Comparison of ENCODE assay signal across 8 cellular contexts in genomic region chr2:152222975-152223638, GRCh38. TPM values are rescaled to one million over a fixed set of nuclear protein-coding genes. Genes with fewer than 3 reads are reported as not detected.
A peak's percentile ranks its signal among the peaks of the same experiment; 100 is the strongest.
DNase-seq lines count a peak whose midpoint lies in the region; ATAC-seq and TF ChIP-seq lines count a peak whose summit lies in the region.

No MANE protein-coding gene starts in this region.

- peak; percentile 60 for ATAC-seq in mucosa of descending colon
- no peak for ATAC-seq in stimulated activated effector memory CD8-positive, alpha-beta T cell treated with anti-CD3 and anti-CD28 coated beads, Interleukin-12 subunit alpha, Interleukin-12 subunit beta, amount 100 ng/mL, for 72 hours

- intact Hi-C loops in mucosa of descending colon (cut with DNase I, micrococcal nuclease), result no loop called here

- peaks cover 3% of the 10 kb centered on the region for H3K9me3 Mint-ChIP-seq in stimulated activated effector memory CD8-positive, alpha-beta T cell treated with anti-CD3 and anti-CD28 coated beads, Interleukin-12 subunit alpha, Interleukin-12 subunit beta, amount 100 ng/mL, for 72 hours

- no peaks in the 10 kb centered on the region for H3K36me3 ChIP-seq in mucosa of descending colon (ENCODE audit: low read depth)

- H3K4me1 Mint-ChIP-seq in stimulated activated effector memory CD8-positive, alpha-beta T cell treated with anti-CD3 and anti-CD28 coated beads, Interleukin-12 subunit alpha, Interleukin-12 subunit beta, amount 100 ng/mL, for 72 hours, result no peaks in the 10 kb centered on the region

- H3K4me1 ChIP-seq in mucosa of descending colon (ENCODE audit: low read depth), result peaks cover 16% of the 10 kb centered on the region

- H3K27ac Mint-ChIP-seq in stimulated activated effector memory CD8-positive, alpha-beta T cell treated with anti-CD3 and anti-CD28 coated beads, Interleukin-12 subunit alpha, Interleukin-12 subunit beta, amount 100 ng/mL, for 72 hours, result no peak overlapping the region

- no peaks in the 10 kb centered on the region for H3K9me3 ChIP-seq in mucosa of descending colon

- no peak for TF ChIP-seq CTCF in mucosa of descending colon (IDR thresholded peaks at IDR 0.05)

- no peak overlapping the region for H3K4me3 ChIP-seq in mucosa of descending colon

- H3K4me3 Mint-ChIP-seq in stimulated activated effector memory CD8-positive, alpha-beta T cell treated with anti-CD3 and anti-CD28 coated beads, Interleukin-12 subunit alpha, Interleukin-12 subunit beta, amount 100 ng/mL, for 72 hours, result no peak overlapping the region

- no peaks in the 10 kb centered on the region for H3K36me3 Mint-ChIP-seq in stimulated activated effector memory CD8-positive, alpha-beta T cell treated with anti-CD3 and anti-CD28 coated beads, Interleukin-12 subunit alpha, Interleukin-12 subunit beta, amount 100 ng/mL, for 72 hours

- H3K27ac ChIP-seq in caudate nucleus (ENCODE audit: low read depth, low read length), result peak overlapping the region; percentile 11

- peak; percentile 47 for DNase-seq in COLO829 (ENCODE audit: low spot score)
- DNase-seq in NCI-H2029 (lab: John Stamatoyannopoulos, UW), result peak; percentile 36
- DNase-seq in caudate nucleus (lab: John Stamatoyannopoulos, UW), result peak in 4 of 61 donors; percentile 1 to 29 (median 16)
- peak in 2 of 3 donors; percentile 32 to 69 for DNase-seq in mucosa of descending colon
- no peak for DNase-seq in iPS-NIHi7 (ENCODE audit: extremely low spot score)
- no peak for DNase-seq in SKM-1 treated with dmso at 0.1 percent for 144 hours (lab: John Stamatoyannopoulos, UW; ENCODE audit: unreplicated experiment)
- DNase-seq in COLO668 (lab: John Stamatoyannopoulos, UW; ENCODE audit: unreplicated experiment), result no peak
- DNase-seq in stimulated activated effector memory CD8-positive, alpha-beta T cell treated with anti-CD3 and anti-CD28 coated beads, Interleukin-12 subunit alpha, Interleukin-12 subunit beta, amount 100 ng/mL, for 72 hours (ENCODE audit: low spot score in 2 of 2), result no peak

RNA-seq across cellular contexts. Expression of gene STAM2, which starts 47.5 kb away (rescaled TPM):
- total RNA-seq in mucosa of descending colon, result 10 to 100 TPM; 38.8 to 45.8 (median 41.7) TPM

Comparison
In these comparisons a context has a peak if more than half of its experiments do, and no peak if none do; other contexts are left out.
1. DNase-seq: peak in COLO829 (single experiment), NCI-H2029 (single experiment) and mucosa of descending colon (2 of 3); none in iPS-NIHi7 (single experiment), SKM-1 treated with dmso at 0.1 percent for 144 hours (single experiment), COLO668 (single experiment) and stimulated activated effector memory CD8-positive, alpha-beta T cell treated with anti-CD3 and anti-CD28 coated beads, Interleukin-12 subunit alpha, Interleukin-12 subunit beta, amount 100 ng/mL, for 72 hours (0 of 2).